Comparison of ENCODE assay signal across 21 cellular contexts in genomic region chr1:3738943-3739342, GRCh38. TPM values are rescaled to one million over a fixed set of nuclear protein-coding genes. Genes with fewer than 3 reads are reported as not detected.
DNase-seq lines count a peak whose midpoint lies in the region; ATAC-seq, FAIRE-seq and TF ChIP-seq lines count a peak whose summit lies in the region.
"Had no signal": no experiment of that assay in that cellular context is flagged by ENCODE, and none has a peak within 500 bp of the region (broad histone marks: within the 10 kb centered on the region; RNA-seq: fewer than 3 reads in every experiment).

No MANE protein-coding gene starts in this region.

- H3K4me3 Mint-ChIP-seq in activated T-cell treated with anti-CD3 and anti-CD28 coated beads, Interleukin-2, amount 50 U/mL, for 4 hours, result no peak overlapping the region
- H3K4me3 Mint-ChIP-seq: CD4-positive, alpha-beta T cell; GM23338; IgD-negative memory B cell had no signal

- peaks cover 8% of the 10 kb centered on the region for H3K4me1 ChIP-seq in HepG2 (ENCODE audit: insufficient read depth, low read length)
- peaks cover 0 to 8% (median 0%) of the 10 kb centered on the region in 4 donors for H3K4me1 ChIP-seq in right lobe of liver
- H3K4me1 ChIP-seq in RWPE2 (ENCODE audit: insufficient read depth, poor library complexity, severe bottlenecking), result no peaks in the 10 kb centered on the region
- H3K4me1 ChIP-seq: Caco-2 had no signal

- in situ Hi-C loops in HepG2 (cut with HindIII; ENCODE audit: extremely low pct_ligation_motif_present, low pct_unique_long_range_greater_than_20kb), result no loop called here

- TF ChIP-seq CTCF in HepG2 (CRISPR knock-in tag; IDR thresholded peaks at IDR 0.05) (no peak), right lobe of liver (IDR thresholded peaks at IDR 0.05) (no peak), RWPE2 (IDR thresholded peaks at IDR 0.05; ENCODE audit: poor library complexity, severe bottlenecking) (no peak)

- no peaks in the 10 kb centered on the region for H3K79me2 ChIP-seq in HepG2 (ENCODE audit: insufficient read depth, low read length)

- 91% methylated on average over 8 of the region's 12 CpGs for WGBS in HepG2 (ENCODE audit: low lambda C conversion rate)
- WGBS in right lobe of liver (ENCODE audit: insufficient coverage, low coverage, low lambda C conversion rate, missing lambda C conversion rate), result 75% methylated on average over 3 of the region's 12 CpGs

- BruUV-seq in HepG2 (replicated peaks; lab: Mats Ljungman, UMichigan), result TSS peak; percentile 34

- H3K9me3 ChIP-seq in HepG2 (ENCODE audit: low read length) (no peaks in the 10 kb centered on the region), right lobe of liver (no peaks in the 10 kb centered on the region), RWPE2 (ENCODE audit: severe bottlenecking) (no peaks in the 10 kb centered on the region)
- H3K9me3 ChIP-seq: Caco-2 had no signal

- TF ChIP-seq POLR2A in HepG2 (IDR thresholded peaks at IDR 0.05; ENCODE audit: insufficient read depth in 1 of 2, low read depth in 2 of 2, low read length in 2 of 2), result no peak
- no peak for TF ChIP-seq POLR2A in right lobe of liver (IDR thresholded peaks at IDR 0.05)

- no peaks in the 10 kb centered on the region for H3K9me3 Mint-ChIP-seq in activated T-cell treated with anti-CD3 and anti-CD28 coated beads, Interleukin-2, amount 50 U/mL, for 4 hours
- H3K9me3 Mint-ChIP-seq: CD4-positive, alpha-beta T cell; GM23338; IgD-negative memory B cell had no signal

- H2AFZ ChIP-seq in HepG2 (ENCODE audit: low read length), result no peak overlapping the region
- H2AFZ ChIP-seq: GM23338 had no signal

- H3K27ac ChIP-seq in HepG2 (ENCODE audit: extremely low read length, insufficient read depth, low read length) (no peak overlapping the region), right lobe of liver (no peak overlapping the region), RWPE2 (ENCODE audit: poor library complexity, severe bottlenecking) (no peak overlapping the region)
- H3K27ac ChIP-seq: C4-2B had no signal

- peaks cover 12% of the 10 kb centered on the region for H3K36me3 Mint-ChIP-seq in activated T-cell treated with anti-CD3 and anti-CD28 coated beads, Interleukin-2, amount 50 U/mL, for 4 hours (ENCODE audit: insufficient read depth)

- no peak for TF ChIP-seq RAD21 in HepG2 (CRISPR knock-in tag; IDR thresholded peaks at IDR 0.05)

- POLR2A ChIA-PET in HepG2 (lab: Yijun Ruan, JAX), result no interaction called here

- H3K4me1 Mint-ChIP-seq in activated T-cell treated with anti-CD3 and anti-CD28 coated beads, Interleukin-2, amount 50 U/mL, for 4 hours (ENCODE audit: low read depth), result no peaks in the 10 kb centered on the region

- CTCF ChIA-PET in HepG2 (lab: Yijun Ruan, JAX; ENCODE audit: low intra/inter-chr PET ratio, low total read pairs), result no interaction called here

- intact Hi-C loops in HepG2 (cut with micrococcal nuclease; ENCODE audit: unreplicated experiment) (no loop called here), right lobe of liver (cut with DNase I) (no loop called here)

- TF ChIP-seq EP300 in HepG2 (IDR thresholded peaks at IDR 0.05; ENCODE audit: low read depth in 2 of 2, low read length in 2 of 2), result no peak
- no peak for TF ChIP-seq EP300 in HepG2 (CRISPR knock-in tag; IDR thresholded peaks at IDR 0.05; ENCODE audit: borderline replicate concordance)

- no peaks in the 10 kb centered on the region for H4K20me1 ChIP-seq in HepG2 (ENCODE audit: insufficient read depth, low read length)

- peaks cover 12 to 70% of the 10 kb centered on the region in 2 experiments for H3K36me3 ChIP-seq in HepG2 (replicated peaks in 1 of 2; ENCODE audit: control insufficient read depth in 1 of 2, insufficient read depth in 2 of 2, low read length in 2 of 2)
- peaks cover 0 to 31% (median 4%) of the 10 kb centered on the region in 4 donors for H3K36me3 ChIP-seq in right lobe of liver
- H3K36me3 ChIP-seq in RWPE2 (ENCODE audit: low read depth), result peaks cover 57% of the 10 kb centered on the region

- H3K4me2 ChIP-seq in HepG2 (ENCODE audit: low read depth, low read length), result no peak overlapping the region
- H3K4me2 ChIP-seq: GM23338 had no signal

- DNase-seq in HepG2 (ENCODE audit: low spot score) (no peak), right lobe of liver (no peak), RWPE2 (ENCODE audit: low spot score) (peak; percentile 59)
- DNase-seq in activated T-cell treated with anti-CD3 and anti-CD28 coated beads, Interleukin-2, amount 50 U/mL, for 4 hours, result no peak
- DNase-seq: AML-193; Caco-2; CD4-positive, alpha-beta T cell; HCEC 1CT; KG1 had no signal

- H3K4me3 ChIP-seq in HepG2 (replicated peaks in 1 of 3; ENCODE audit: insufficient read depth in 1 of 3, low read depth in 2 of 3, low read length in 3 of 3), result no peak overlapping the region
- H3K4me3 ChIP-seq in right lobe of liver, result no peak overlapping the region
- H3K4me3 ChIP-seq in RWPE2 (ENCODE audit: severe bottlenecking), result no peak overlapping the region
- H3K4me3 ChIP-seq: GM23338 had no signal

- H3K27me3 ChIP-seq in HepG2 (ENCODE audit: control insufficient read depth in 1 of 2, insufficient read depth in 2 of 2, low read length in 2 of 2) (no peaks in the 10 kb centered on the region), right lobe of liver (no peaks in the 10 kb centered on the region), RWPE2 (ENCODE audit: insufficient read depth, poor library complexity, severe bottlenecking) (no peaks in the 10 kb centered on the region)

- FAIRE-seq in HepG2 (lab: Jason Lieb, UNC), result no peak
- FAIRE-seq: A204.1, D721Med, G401.6, GM12892, GM18507, H54, HTR-8/SVneo had no signal

- H3K27me3 Mint-ChIP-seq in activated T-cell treated with anti-CD3 and anti-CD28 coated beads, Interleukin-2, amount 50 U/mL, for 4 hours (ENCODE audit: low read depth), result no peaks in the 10 kb centered on the region
- H3K27me3 Mint-ChIP-seq: CD4-positive, alpha-beta T cell; IgD-negative memory B cell had no signal

- no peak for ATAC-seq in HepG2
- no peak for ATAC-seq in right lobe of liver
- ATAC-seq in RWPE2 (ENCODE audit: low read depth), result no peak
- no peak for ATAC-seq in activated T-cell treated with anti-CD3 and anti-CD28 coated beads, Interleukin-2, amount 50 U/mL, for 4 hours
- no peak for ATAC-seq in GM21526 (IDR thresholded peaks at IDR 0.05; ENCODE audit: low FRiP score, unreplicated experiment)
- ATAC-seq: GM23338 had no signal

- no peak overlapping the region for H3K9ac ChIP-seq in HepG2 (ENCODE audit: insufficient read depth, low read depth, low read length)

RNA-seq across cellular contexts. Expression of gene CCDC27, which starts 13.3 kb away (rescaled TPM):
- total RNA-seq in HepG2 (2016; rRNA removed; fragmentation: Illumina TruSeq; extraction: Trizol) (not detected in 2 replicates), right lobe of liver (not detected)
- not detected in 2 replicates for total RNA-seq in HepG2 (2016; cell fraction: cytosol; rRNA removed; fragmentation: Illumina TruSeq; extraction: Trizol; ENCODE audit: low read depth)
- total RNA-seq in HepG2 (2016; cell fraction: insoluble cytoplasmic fraction; rRNA removed; fragmentation: Illumina TruSeq; extraction: Trizol), result not detected in 2 replicates
- total RNA-seq in HepG2 (2016; cell fraction: membrane; rRNA removed; fragmentation: Illumina TruSeq; extraction: Trizol), result not detected in 2 replicates
- total RNA-seq in HepG2 (2016; cell fraction: nucleus; rRNA removed; fragmentation: Illumina TruSeq; extraction: Trizol), result not detected in 2 replicates
- polyA plus RNA-seq in HepG2 (2011; rRNA removed), result not detected in 2 replicates
- not detected in 2 replicates for polyA plus RNA-seq in HepG2 (2011; cell fraction: cytosol; rRNA removed)
- polyA plus RNA-seq in HepG2 (2011; cell fraction: nucleus; rRNA removed), result not detected in 2 replicates
- polyA plus RNA-seq in HepG2 (2012), result 0.23 TPM in 1 of 2 replicates, not detected in the other
- not detected in 2 replicates for polyA plus RNA-seq in HepG2 (2016; cell fraction: cytosol; fragmentation: Illumina TruSeq; extraction: Trizol; ENCODE audit: low read depth)
- polyA plus RNA-seq in HepG2 (2016; cell fraction: insoluble cytoplasmic fraction; fragmentation: Illumina TruSeq; extraction: Trizol; ENCODE audit: low read depth), result not detected in 2 replicates
- polyA plus RNA-seq in HepG2 (2016; cell fraction: membrane; fragmentation: Illumina TruSeq; extraction: Trizol; ENCODE audit: low read depth), result not detected in 2 replicates
- polyA plus RNA-seq in HepG2 (2016; cell fraction: nucleus; fragmentation: Illumina TruSeq; extraction: Trizol; ENCODE audit: insufficient read depth, low read depth), result not detected in 2 replicates
- not detected in 2 replicates for polyA minus RNA-seq in HepG2 (2011; rRNA and poly(A)+ RNA removed; ENCODE audit: low replicate concordance)
- not detected in 2 replicates for polyA minus RNA-seq in HepG2 (2011; cell fraction: cytosol; rRNA and poly(A)+ RNA removed)
- not detected in 2 replicates for polyA minus RNA-seq in HepG2 (2011; cell fraction: nucleus; rRNA and poly(A)+ RNA removed)
- total RNA-seq in activated T-cell treated with anti-CD3 and anti-CD28 coated beads, Interleukin-2, amount 50 U/mL, for 4 hours, result not detected
- total RNA-seq: Caco-2; CD4-positive, alpha-beta T cell had no signal
- polyA plus RNA-seq: BJ, IgD-negative memory B cell had no signal

RNA-seq across cellular contexts. Expression of gene SMIM1, which starts 33.6 kb away (rescaled TPM):
- total RNA-seq in HepG2 (2016; rRNA removed; fragmentation: Illumina TruSeq; extraction: Trizol), result 55.8 and 56.3 TPM in 2 replicates
- 360 and 516 TPM in 2 replicates for total RNA-seq in HepG2 (2016; cell fraction: cytosol; rRNA removed; fragmentation: Illumina TruSeq; extraction: Trizol; ENCODE audit: low read depth)
- 54.3 and 58.0 TPM in 2 replicates for total RNA-seq in HepG2 (2016; cell fraction: insoluble cytoplasmic fraction; rRNA removed; fragmentation: Illumina TruSeq; extraction: Trizol)
- 94.8 and 147 TPM in 2 replicates for total RNA-seq in HepG2 (2016; cell fraction: membrane; rRNA removed; fragmentation: Illumina TruSeq; extraction: Trizol)
- 35.3 and 45.5 TPM in 2 replicates for total RNA-seq in HepG2 (2016; cell fraction: nucleus; rRNA removed; fragmentation: Illumina TruSeq; extraction: Trizol)
- 12.4 and 22.2 TPM in 2 replicates for polyA plus RNA-seq in HepG2 (2011; rRNA removed)
- 15.0 and 35.9 TPM in 2 replicates for polyA plus RNA-seq in HepG2 (2011; cell fraction: cytosol; rRNA removed)
- 20.1 and 21.5 TPM in 2 replicates for polyA plus RNA-seq in HepG2 (2011; cell fraction: nucleus; rRNA removed)
- 18.7 and 18.9 TPM in 2 replicates for polyA plus RNA-seq in HepG2 (2012)
- 172 and 230 TPM in 2 replicates for polyA plus RNA-seq in HepG2 (2016; cell fraction: cytosol; fragmentation: Illumina TruSeq; extraction: Trizol; ENCODE audit: low read depth)
- 45.5 and 47.9 TPM in 2 replicates for polyA plus RNA-seq in HepG2 (2016; cell fraction: insoluble cytoplasmic fraction; fragmentation: Illumina TruSeq; extraction: Trizol; ENCODE audit: low read depth)
- polyA plus RNA-seq in HepG2 (2016; cell fraction: membrane; fragmentation: Illumina TruSeq; extraction: Trizol; ENCODE audit: low read depth), result 82.1 and 104 TPM in 2 replicates
- 32.0 and 32.8 TPM in 2 replicates for polyA plus RNA-seq in HepG2 (2016; cell fraction: nucleus; fragmentation: Illumina TruSeq; extraction: Trizol; ENCODE audit: insufficient read depth, low read depth)
- polyA minus RNA-seq in HepG2 (2011; rRNA and poly(A)+ RNA removed; ENCODE audit: low replicate concordance), result 29.5 TPM in 1 of 2 replicates, not detected in the other
- polyA minus RNA-seq in HepG2 (2011; cell fraction: cytosol; rRNA and poly(A)+ RNA removed), result 18.6 and 19.1 TPM in 2 replicates
- polyA minus RNA-seq in HepG2 (2011; cell fraction: nucleus; rRNA and poly(A)+ RNA removed), result 17.1 and 18.4 TPM in 2 replicates
- total RNA-seq in right lobe of liver, result 1 to 10 TPM; 2.6 to 8.7 (median 4.6) TPM
- total RNA-seq in activated T-cell treated with anti-CD3 and anti-CD28 coated beads, Interleukin-2, amount 50 U/mL, for 4 hours, result 1 to 10 TPM; 1.7 to 2.0 (median 1.9) TPM
- polyA plus RNA-seq: IgD-negative memory B cell had no signal

RNA-seq across cellular contexts. Expression of gene LRRC47, which starts 57.4 kb away (rescaled TPM):
- total RNA-seq in HepG2 (2016; rRNA removed; fragmentation: Illumina TruSeq; extraction: Trizol), result 52.4 and 52.5 TPM in 2 replicates
- 6.5 and 7.6 TPM in 2 replicates for total RNA-seq in HepG2 (2016; cell fraction: cytosol; rRNA removed; fragmentation: Illumina TruSeq; extraction: Trizol; ENCODE audit: low read depth)
- 47.8 and 53.6 TPM in 2 replicates for total RNA-seq in HepG2 (2016; cell fraction: insoluble cytoplasmic fraction; rRNA removed; fragmentation: Illumina TruSeq; extraction: Trizol)
- 11.1 and 12.6 TPM in 2 replicates for total RNA-seq in HepG2 (2016; cell fraction: membrane; rRNA removed; fragmentation: Illumina TruSeq; extraction: Trizol)
- 22.3 and 30.2 TPM in 2 replicates for total RNA-seq in HepG2 (2016; cell fraction: nucleus; rRNA removed; fragmentation: Illumina TruSeq; extraction: Trizol)
- 18.3 and 20.2 TPM in 2 replicates for polyA plus RNA-seq in HepG2 (2011; rRNA removed)
- 11.1 and 11.8 TPM in 2 replicates for polyA plus RNA-seq in HepG2 (2011; cell fraction: cytosol; rRNA removed)
- 22.8 and 33.3 TPM in 2 replicates for polyA plus RNA-seq in HepG2 (2011; cell fraction: nucleus; rRNA removed)
- polyA plus RNA-seq in HepG2 (2012), result 19.1 and 36.0 TPM in 2 replicates
- polyA plus RNA-seq in HepG2 (2016; cell fraction: cytosol; fragmentation: Illumina TruSeq; extraction: Trizol; ENCODE audit: low read depth), result 3.5 and 3.9 TPM in 2 replicates
- 46.2 and 54.8 TPM in 2 replicates for polyA plus RNA-seq in HepG2 (2016; cell fraction: insoluble cytoplasmic fraction; fragmentation: Illumina TruSeq; extraction: Trizol; ENCODE audit: low read depth)
- polyA plus RNA-seq in HepG2 (2016; cell fraction: membrane; fragmentation: Illumina TruSeq; extraction: Trizol; ENCODE audit: low read depth), result 9.2 and 9.3 TPM in 2 replicates
- 63.9 and 68.5 TPM in 2 replicates for polyA plus RNA-seq in HepG2 (2016; cell fraction: nucleus; fragmentation: Illumina TruSeq; extraction: Trizol; ENCODE audit: insufficient read depth, low read depth)
- 12.3 and 17.4 TPM in 2 replicates for polyA minus RNA-seq in HepG2 (2011; rRNA and poly(A)+ RNA removed; ENCODE audit: low replicate concordance)
- 12.0 and 18.0 TPM in 2 replicates for polyA minus RNA-seq in HepG2 (2011; cell fraction: cytosol; rRNA and poly(A)+ RNA removed)
- polyA minus RNA-seq in HepG2 (2011; cell fraction: nucleus; rRNA and poly(A)+ RNA removed), result 10.1 and 11.3 TPM in 2 replicates
- total RNA-seq in right lobe of liver, result 10 to 100 TPM; 22.7 to 32.2 (median 25.8) TPM
- 10 to 100 TPM; 47.0 to 53.0 (median 49.6) TPM for total RNA-seq in activated T-cell treated with anti-CD3 and anti-CD28 coated beads, Interleukin-2, amount 50 U/mL, for 4 hours
